Comparison of ENCODE assay signal across 25 cellular contexts in the genomic region with DNA sequence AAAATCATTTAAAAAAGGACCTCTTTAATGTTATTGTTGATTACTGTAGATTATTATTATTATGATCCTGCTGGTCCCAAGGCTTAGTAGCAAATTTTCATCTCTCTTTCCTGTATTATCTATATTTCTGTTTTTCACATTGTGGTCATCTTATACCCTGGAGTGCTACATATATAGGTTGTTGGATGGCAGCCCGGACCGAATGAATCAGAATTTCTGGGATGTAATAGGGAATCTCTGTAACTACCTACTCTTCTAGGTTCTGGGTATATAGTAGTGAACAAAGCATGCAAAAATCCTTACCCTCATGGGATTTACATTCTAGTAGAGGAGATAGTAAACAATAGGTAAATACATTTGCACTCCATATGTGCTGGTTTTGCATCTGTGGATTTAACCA. TPM values are rescaled to one million over a fixed set of nuclear protein-coding genes. Genes with fewer than 3 reads are reported as not detected.
DNase-seq lines count a peak whose midpoint lies in the region; ATAC-seq and TF ChIP-seq lines count a peak whose summit lies in the region.
"Had no signal": no experiment of that assay in that cellular context is flagged by ENCODE, and none has a peak within 500 bp of the region (broad histone marks: within the 10 kb centered on the region; RNA-seq: fewer than 3 reads in every experiment).

No MANE protein-coding gene starts in this region.

- H3K27me3 Mint-ChIP-seq in activated CD4-positive, alpha-beta memory T cell treated with anti-CD3 and anti-CD28 coated beads for 36 hours: no peaks in the 10 kb centered on the region
- H3K27me3 Mint-ChIP-seq: CD4-positive, alpha-beta memory T cell had no signal

- H2AK5ac ChIP-seq in IMR-90 (ENCODE audit: low read depth, low read length): no peak overlapping the region

- DNase-seq in IMR-90 (peak; percentile 36), PC-3 (peak; percentile 31), choroid plexus epithelial cell (ENCODE audit: low read depth) (peak; percentile 22), osteoblast (ENCODE audit: insufficient read length, low spot score, missing footprints) (peak; percentile 10), dedifferentiated amniotic fluid mesenchymal stem cell (ENCODE audit: extremely low spot score) (no peak), GM19240 (ENCODE audit: insufficient read length, low spot score) (no peak), glomerular visceral epithelial cell (ENCODE audit: extremely low spot score) (no peak)
- DNase-seq in activated CD4-positive, alpha-beta memory T cell treated with anti-CD3 and anti-CD28 coated beads for 36 hours: no peak
- DNase-seq: C1 segment of cervical spinal cord; CD4-positive, alpha-beta memory T cell; COR-L47; DMS79; GM23248; H7; KBM-7; NCI-H1048; NCI-H1417; NCI-H1694 treated with DMSO at 0.1 percent for 48 hours; NCI-H2081; NCI-H2227 treated with DMSO at 0.1 percent for 48 hours; NCI-H510A; NCI-H69; SHP77 treated with DMSO at 0.1 percent for 48 hours had no signal

- H3K56ac ChIP-seq in IMR-90 (ENCODE audit: extremely low read depth, insufficient read depth, low read length): no peak overlapping the region

- H2BK15ac ChIP-seq in IMR-90 (ENCODE audit: low read depth, low read length): no peak overlapping the region

- no peak overlapping the region for H2BK120ac ChIP-seq in IMR-90 (ENCODE audit: low read depth, low read length)

- no peak overlapping the region for H2AFZ ChIP-seq in IMR-90 (replicated peaks; ENCODE audit: low read length, poor library complexity)
- H2AFZ ChIP-seq in PC-3 (ENCODE audit: low read length): no peak overlapping the region
- H2AFZ ChIP-seq in osteoblast (ENCODE audit: low read length): no peak overlapping the region
- H2AFZ ChIP-seq: GM23248 had no signal

- H4K20me1 ChIP-seq in IMR-90 (ENCODE audit: insufficient read depth, low read length): no peaks in the 10 kb centered on the region
- H4K20me1 ChIP-seq in PC-3 (ENCODE audit: low read length): no peaks in the 10 kb centered on the region
- H4K20me1 ChIP-seq in osteoblast (ENCODE audit: insufficient read depth, low read length): no peaks in the 10 kb centered on the region

- POLR2A ChIA-PET in IMR-90 (lab: Charles Lee; ENCODE audit: unreplicated experiment) (no interaction called here), PC-3 (lab: Charles Lee; ENCODE audit: unreplicated experiment) (interaction anchor here (0.6 kb wide), 1 partner anchor 308 kb away, joined by 15 read pairs; no protein-coding TSS in a partner anchor)
- POLR2A ChIA-PET in activated CD4-positive, alpha-beta memory T cell treated with anti-CD3 and anti-CD28 coated beads for 36 hours (lab: Charles Lee): interaction anchor here (0.6 kb wide), 1 partner anchor 235 kb away, joined by 4 read pairs; no protein-coding TSS in a partner anchor

- no peak for TF ChIP-seq POLR2A in IMR-90 (IDR thresholded peaks at IDR 0.05; ENCODE audit: low read depth, low read length)

- ATAC-seq in IMR-90 (ENCODE audit: low read depth) (no peak), PC-3 (peak; percentile 85)
- ATAC-seq: Panc1 had no signal

- no peaks in the 10 kb centered on the region for H3K79me2 ChIP-seq in PC-3 (ENCODE audit: low read length)
- H3K79me2 ChIP-seq in osteoblast (ENCODE audit: insufficient read depth, low read length): no peaks in the 10 kb centered on the region

- H2BK20ac ChIP-seq in IMR-90 (ENCODE audit: low read depth, low read length): no peak overlapping the region

- H3K4me1 ChIP-seq in IMR-90 (ENCODE audit: control insufficient read depth, insufficient read depth, low read length): 0 out of 2 replicates have a peak, but pooled peaks cover 2% of the 10 kb centered on the region
- no peaks in the 10 kb centered on the region for H3K4me1 ChIP-seq in PC-3 (ENCODE audit: insufficient read depth, low read length)
- H3K4me1 ChIP-seq in osteoblast (ENCODE audit: insufficient read depth, low read length): peaks cover 4% of the 10 kb centered on the region

- no peak overlapping the region for H3K18ac ChIP-seq in IMR-90 (ENCODE audit: low read depth, low read length)

- H3K4me1 Mint-ChIP-seq in activated CD4-positive, alpha-beta memory T cell treated with anti-CD3 and anti-CD28 coated beads for 36 hours (ENCODE audit: low read depth): no peaks in the 10 kb centered on the region

- H3K36me3 ChIP-seq in IMR-90 (ENCODE audit: control insufficient read depth, insufficient read depth, low read length) (no peaks in the 10 kb centered on the region), PC-3 (ENCODE audit: low read depth, low read length) (no peaks in the 10 kb centered on the region), osteoblast (ENCODE audit: insufficient read depth, low read length) (no peaks in the 10 kb centered on the region)

- H4K5ac ChIP-seq in IMR-90 (ENCODE audit: low read depth, low read length): no peak overlapping the region

- H3K9me3 ChIP-seq in IMR-90 (ENCODE audit: control insufficient read depth, insufficient read depth, low read length): no peaks in the 10 kb centered on the region
- H3K9me3 ChIP-seq in PC-3 (ENCODE audit: low read length): no peaks in the 10 kb centered on the region
- no peaks in the 10 kb centered on the region for H3K9me3 ChIP-seq in osteoblast (ENCODE audit: low read depth, low read length)

- BruUV-seq in IMR-90 (replicated peaks; lab: Mats Ljungman, UMichigan) (no TSS peak), PC-3 (replicated peaks; lab: Mats Ljungman, UMichigan) (no TSS peak)

- H3K9me2 ChIP-seq in PC-3 (replicated peaks; ENCODE audit: low read length): no peaks in the 10 kb centered on the region

- H3K4me2 ChIP-seq in IMR-90 (ENCODE audit: low read depth, low read length) (no peak overlapping the region), PC-3 (ENCODE audit: low read length) (no peak overlapping the region), osteoblast (ENCODE audit: insufficient read depth, low read length) (no peak overlapping the region)

- TF ChIP-seq CTCF in IMR-90 (conservative IDR thresholded peaks at IDR 0.05; ENCODE audit: low read depth, low read length): no peak
- no peak for TF ChIP-seq CTCF in PC-3 (conservative IDR thresholded peaks at IDR 0.05; ENCODE audit: low read depth, low read length)
- TF ChIP-seq CTCF in choroid plexus epithelial cell (conservative IDR thresholded peaks at IDR 0.05; ENCODE audit: low read depth, low read length): no peak
- TF ChIP-seq CTCF in osteoblast (IDR thresholded peaks at IDR 0.05; ENCODE audit: extremely low read depth, low read depth, low read length): no peak

- H2AK9ac ChIP-seq in IMR-90 (replicated peaks; ENCODE audit: low read depth, low read length, poor library complexity): no peak overlapping the region

- CTCF ChIA-PET in IMR-90 (lab: Yijun Ruan, JAX): no interaction called here
- CTCF ChIA-PET in PC-3 (lab: Charles Lee): no interaction called here
- CTCF ChIA-PET in activated CD4-positive, alpha-beta memory T cell treated with anti-CD3 and anti-CD28 coated beads for 36 hours (lab: Charles Lee): no interaction called here

- H3K27me3 ChIP-seq in IMR-90 (ENCODE audit: control insufficient read depth, insufficient read depth, low read length): no peaks in the 10 kb centered on the region
- H3K27me3 ChIP-seq in PC-3 (ENCODE audit: low read length): no peaks in the 10 kb centered on the region
- H3K27me3 ChIP-seq in osteoblast (ENCODE audit: insufficient read depth, low read length): no peaks in the 10 kb centered on the region

- no peak overlapping the region for H3K4ac ChIP-seq in IMR-90 (ENCODE audit: low read depth, low read length)

- no peaks in the 10 kb centered on the region for H3K9me1 ChIP-seq in IMR-90 (ENCODE audit: insufficient read depth, low read length)

- intact Hi-C loops in IMR-90 (cut with micrococcal nuclease) (no loop called here), PC-3 (cut with micrococcal nuclease) (no loop called here)
- intact Hi-C loops in activated CD4-positive, alpha-beta memory T cell treated with anti-CD3 and anti-CD28 coated beads for 36 hours (cut with micrococcal nuclease): no loop called here

- no peak overlapping the region for H3K14ac ChIP-seq in IMR-90 (replicated peaks; ENCODE audit: low read depth, low read length)

- H3F3A ChIP-seq in PC-3 (ENCODE audit: low read length, unreplicated experiment): no peaks in the 10 kb centered on the region

- H3K27ac Mint-ChIP-seq in activated CD4-positive, alpha-beta memory T cell treated with anti-CD3 and anti-CD28 coated beads for 36 hours: no peak overlapping the region
- H3K27ac Mint-ChIP-seq: CD4-positive, alpha-beta memory T cell had no signal

- H3K36me3 Mint-ChIP-seq in activated CD4-positive, alpha-beta memory T cell treated with anti-CD3 and anti-CD28 coated beads for 36 hours: no peaks in the 10 kb centered on the region

- no peaks in the 10 kb centered on the region for H3K79me1 ChIP-seq in IMR-90 (ENCODE audit: low read depth in 1 of 2, low read length in 2 of 2)

- H3K27ac ChIP-seq in IMR-90 (ENCODE audit: insufficient read depth, low read length) (no peak overlapping the region), PC-3 (ENCODE audit: low read length) (no peak overlapping the region), osteoblast (ENCODE audit: low read depth, low read length) (no peak overlapping the region)
- H3K27ac ChIP-seq: GM23248, SK-N-MC had no signal

- H4K8ac ChIP-seq in IMR-90 (ENCODE audit: low read depth in 2 of 2, low read length in 2 of 2): no peak overlapping the region

- in situ Hi-C loops in IMR-90 (cut with MboI; ENCODE audit: low sequenced_read_pairs): no loop called here

- dilution Hi-C loops in IMR-90 (cut with HindIII; ENCODE audit: low sequenced_read_pairs, unreplicated experiment): no loop called here

- TF ChIP-seq RAD21 in IMR-90 (IDR thresholded peaks at IDR 0.05; ENCODE audit: low read length): no peak

- WGBS in IMR-90 (ENCODE audit: extremely low coverage in 2 of 2, insufficient read length in 1 of 2), 2 experiments: no CpG with 5 or more reads among the region's 2 CpGs

- no peak overlapping the region for H3K23ac ChIP-seq in IMR-90 (ENCODE audit: low read depth, low read length)

- no peak overlapping the region for H2BK5ac ChIP-seq in IMR-90 (ENCODE audit: low read depth, low read length, poor library complexity, severe bottlenecking)

- H3K4me3 Mint-ChIP-seq in activated CD4-positive, alpha-beta memory T cell treated with anti-CD3 and anti-CD28 coated beads for 36 hours: no peak overlapping the region
- H3K4me3 Mint-ChIP-seq: CD4-positive, alpha-beta memory T cell had no signal

- no peak overlapping the region for H3K4me3 ChIP-seq in IMR-90 (ENCODE audit: insufficient read depth, low read depth, low read length)
- no peak overlapping the region for H3K4me3 ChIP-seq in PC-3 (ENCODE audit: low read length)
- no peak overlapping the region for H3K4me3 ChIP-seq in choroid plexus epithelial cell (ENCODE audit: low read depth, low read length)
- no peak overlapping the region for H3K4me3 ChIP-seq in osteoblast (ENCODE audit: insufficient read depth, low read length)
- H3K4me3 ChIP-seq: GM23248, SK-N-MC had no signal

- H3K9ac ChIP-seq in IMR-90 (ENCODE audit: low read depth, low read length) (no peak overlapping the region), PC-3 (ENCODE audit: low read length) (no peak overlapping the region)
- H3K9ac ChIP-seq: GM23248 had no signal

- no peak overlapping the region for H4K91ac ChIP-seq in IMR-90 (ENCODE audit: insufficient read depth, low read depth, low read length)

- no peaks in the 10 kb centered on the region for H3K9me3 Mint-ChIP-seq in activated CD4-positive, alpha-beta memory T cell treated with anti-CD3 and anti-CD28 coated beads for 36 hours

RNA-seq across cellular contexts. Expression of gene NUBPL, which starts 31.4 kb away (rescaled TPM):
- total RNA-seq in IMR-90 (2012; rRNA removed) (11.5 and 15.6 TPM in 2 replicates), PC-3 (2014; rRNA removed) (9.0 and 14.9 TPM in 2 replicates), osteoblast (11.6 and 14.1 TPM in 2 replicates)
- 4.7 and 5.4 TPM in 2 replicates for polyA plus RNA-seq in IMR-90 (2012; rRNA removed)
- polyA plus RNA-seq in IMR-90 (2012; cell fraction: cytosol; rRNA removed): 1.3 and 1.7 TPM in 2 replicates
- polyA plus RNA-seq in IMR-90 (2012; cell fraction: nucleus; rRNA removed; ENCODE audit: low replicate concordance): 0.36 and 3.1 TPM in 2 replicates
- total RNA-seq in activated CD4-positive, alpha-beta memory T cell treated with anti-CD3 and anti-CD28 coated beads for 36 hours: 1 to 10 TPM; 6.9 to 9.1 TPM

Comparison
In these comparisons a context has a peak if more than half of its experiments do, and no peak if none do; other contexts are left out.
1. DNase-seq: peak in IMR-90 (single experiment), PC-3 (single experiment), choroid plexus epithelial cell (single experiment) and osteoblast (single experiment); none in dedifferentiated amniotic fluid mesenchymal stem cell (single experiment), GM19240 (single experiment), glomerular visceral epithelial cell (single experiment) and activated CD4-positive, alpha-beta memory T cell treated with anti-CD3 and anti-CD28 coated beads for 36 hours (single experiment).